ENCODE assay signal across 11 cellular contexts in the genomic region with DNA sequence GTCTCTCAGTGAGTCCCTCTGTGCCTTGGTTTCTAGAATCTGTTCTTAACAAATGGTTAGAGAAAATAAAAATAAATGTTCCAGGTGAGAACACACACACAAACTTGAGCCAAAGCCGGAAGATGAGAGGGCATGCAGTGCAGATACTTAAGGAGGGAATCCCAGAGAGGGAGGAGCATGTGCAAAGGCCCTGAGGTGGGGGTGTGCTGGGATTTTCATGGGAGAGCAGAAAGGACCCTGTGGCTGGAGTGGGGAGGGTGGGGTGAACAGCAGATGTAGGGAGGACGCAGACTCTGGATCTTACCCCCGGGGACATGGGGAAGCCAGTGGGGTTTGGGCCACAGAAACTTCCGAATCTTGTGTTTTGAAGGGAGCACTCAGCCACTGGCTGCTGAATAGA. TPM values are rescaled to one million over a fixed set of nuclear protein-coding genes. Genes with fewer than 3 reads are reported as not detected.
"Had no signal": no experiment of that assay in that cellular context is flagged by ENCODE, and none has a peak within 500 bp of the region (broad histone marks: within the 10 kb centered on the region; RNA-seq: fewer than 3 reads in every experiment).

No MANE protein-coding gene starts in this region.

- FAIRE-seq: H54, HTR-8/SVneo had no signal

- H3K9me3 Mint-ChIP-seq: H9 had no signal

- H3K4me1 Mint-ChIP-seq: IgD-negative memory B cell had no signal

- H3K9ac ChIP-seq: GM23248, KMS-11 had no signal

- H3K4me3 Mint-ChIP-seq: H9, IgD-negative memory B cell had no signal

- H3K4me2 ChIP-seq: KMS-11 had no signal

- H3K4me3 ChIP-seq: GM23248 had no signal

- H2AFZ ChIP-seq: GM23248 had no signal

- H3K27ac ChIP-seq: GM23248, KMS-11 had no signal

- DNase-seq: GM23248, GOT3, H9, HCEC 1CT, Karpas-422, KBM-7 had no signal

- H3K36me3 Mint-ChIP-seq: IgD-negative memory B cell had no signal

- H3K27ac Mint-ChIP-seq: IgD-negative memory B cell had no signal

RNA-seq across cellular contexts. Expression of a gene that starts 17.5 kb away (rescaled TPM):
- total RNA-seq: HT-29 had no signal
- polyA plus RNA-seq: IgD-negative memory B cell had no signal
